In the genomic region with DNA sequence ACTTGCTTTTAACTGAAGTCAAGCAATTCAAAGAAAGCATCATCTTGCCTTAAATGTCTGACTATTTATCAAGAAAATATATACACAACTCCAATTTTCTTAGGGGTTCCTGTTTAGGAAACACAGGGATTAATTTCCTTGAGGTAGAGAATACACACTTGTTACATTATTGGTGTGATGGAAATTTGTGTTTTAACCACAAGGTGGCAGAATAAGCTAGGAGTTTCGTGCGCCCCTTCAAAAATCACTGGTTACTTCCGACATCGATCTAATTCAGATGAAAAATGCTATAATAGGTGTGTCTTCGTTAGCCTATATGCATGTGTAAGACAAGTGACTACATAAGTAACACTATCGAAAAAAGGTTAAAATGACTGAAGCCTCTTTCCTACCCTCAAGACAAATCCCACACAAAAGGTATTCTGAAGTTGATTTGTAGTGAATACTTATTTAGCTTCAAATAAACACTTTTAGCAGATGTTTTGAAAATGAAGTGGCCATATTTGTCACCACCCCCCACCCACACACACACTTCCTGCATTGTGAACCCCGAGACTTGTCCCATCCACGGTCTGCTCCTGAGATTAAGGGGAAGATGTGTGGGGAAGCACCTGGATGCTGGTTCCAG, we compare ENCODE assay signal across 8 cellular contexts.
DNase-seq lines count a peak whose midpoint lies in the region; ATAC-seq and TF ChIP-seq lines count a peak whose summit lies in the region.

No MANE protein-coding gene starts in this region.

- H3F3A ChIP-seq in Loucy (ENCODE audit: low read depth): no peaks in the 10 kb centered on the region

- H4K20me1 ChIP-seq in Loucy (ENCODE audit: insufficient read depth, low read length, poor library complexity, severe bottlenecking) (no peaks in the 10 kb centered on the region), hepatocyte (ENCODE audit: insufficient read depth, poor library complexity, severe bottlenecking) (no peaks in the 10 kb centered on the region)

- H3K4me2 ChIP-seq in Loucy (ENCODE audit: low read depth, low read length, poor library complexity, severe bottlenecking) (no peak overlapping the region), hepatocyte (peak overlapping the region; percentile 47)

- peak overlapping the region; percentile 29; the same call in 1 of the 2 replicates for H2AFZ ChIP-seq in Loucy (ENCODE audit: low read length)
- H2AFZ ChIP-seq in hepatocyte: peak overlapping the region; percentile 3

- no peaks in the 10 kb centered on the region for H3K4me1 ChIP-seq in Loucy (ENCODE audit: insufficient read depth, low read length, poor library complexity, severe bottlenecking)
- H3K4me1 ChIP-seq in hepatocyte (ENCODE audit: insufficient read depth): no peaks in the 10 kb centered on the region
- peaks cover 0 to 6% (median 0%) of the 10 kb centered on the region in 4 donors for H3K4me1 ChIP-seq in tibial nerve

- no peaks in the 10 kb centered on the region for H3K27me3 ChIP-seq in Loucy (ENCODE audit: insufficient read depth, low read length, poor library complexity, severe bottlenecking)
- H3K27me3 ChIP-seq in hepatocyte: no peaks in the 10 kb centered on the region
- H3K27me3 ChIP-seq in tibial nerve: no peaks in the 10 kb centered on the region

- peak; percentile 77 for TF ChIP-seq CTCF in Loucy (conservative IDR thresholded peaks at IDR 0.05; ENCODE audit: low read length)
- TF ChIP-seq CTCF in hepatocyte (IDR thresholded peaks at IDR 0.05; ENCODE audit: poor library complexity): peak; percentile 76
- peak; percentile 35 to 59 (median 43) for TF ChIP-seq CTCF in tibial nerve (IDR thresholded peaks at IDR 0.05)

- H3K9me2 ChIP-seq in Loucy (replicated peaks; ENCODE audit: low read depth, low read length) (no peaks in the 10 kb centered on the region), hepatocyte (replicated peaks; ENCODE audit: insufficient read depth) (no peaks in the 10 kb centered on the region)

- H3K9ac ChIP-seq in Loucy (ENCODE audit: low read depth, low read length, poor library complexity, severe bottlenecking): no peak overlapping the region

- H3K79me2 ChIP-seq in Loucy (ENCODE audit: insufficient read depth, low read length) (no peaks in the 10 kb centered on the region), hepatocyte (no peaks in the 10 kb centered on the region)

- TF ChIP-seq EP300 in tibial nerve (IDR thresholded peaks at IDR 0.05): no peak

- no peak for TF ChIP-seq POLR2A in tibial nerve (IDR thresholded peaks at IDR 0.05)

- H3K4me3 ChIP-seq in Loucy (ENCODE audit: low read length, poor library complexity, severe bottlenecking) (no peak overlapping the region), hepatocyte (no peak overlapping the region), tibial nerve (no peak overlapping the region)

- DNase-seq in EL: peak; percentile 40
- peak; percentile 16 for DNase-seq in T1000 (lab: John Stamatoyannopoulos, UW)
- peak; percentile 57 for DNase-seq in hepatocyte (ENCODE audit: low spot score)
- DNase-seq in tibial nerve (ENCODE audit: low spot score in 2 of 2): no peak
- no peak for DNase-seq in GDM1 (lab: John Stamatoyannopoulos, UW)

- no peaks in the 10 kb centered on the region for H3K9me3 ChIP-seq in Loucy (ENCODE audit: insufficient read depth, low read depth, low read length)
- H3K9me3 ChIP-seq in hepatocyte (ENCODE audit: low read depth): no peaks in the 10 kb centered on the region
- no peaks in the 10 kb centered on the region for H3K9me3 ChIP-seq in tibial nerve

- H3K27ac ChIP-seq in hepatocyte: no peak overlapping the region
- H3K27ac ChIP-seq in tibial nerve: no peak overlapping the region

- ATAC-seq in GM21529 (IDR thresholded peaks at IDR 0.05; ENCODE audit: unreplicated experiment) (peak; percentile 79), GM18870 (IDR thresholded peaks at IDR 0.05; ENCODE audit: unreplicated experiment) (no peak)

- WGBS in hepatocyte (ENCODE audit: low lambda C conversion rate, missing lambda C conversion rate): 10% methylated on average over 8 of the region's 8 CpGs
- WGBS in tibial nerve, 2 donors: 10% methylated on average over 8 of the region's 8 CpGs

- H3K36me3 ChIP-seq in Loucy (ENCODE audit: insufficient read depth, low read length) (no peaks in the 10 kb centered on the region), hepatocyte (replicated peaks; ENCODE audit: insufficient read depth, low read depth) (no peaks in the 10 kb centered on the region), tibial nerve (no peaks in the 10 kb centered on the region)

Comparison
In these comparisons a context has a peak if more than half of its experiments do, and no peak if none do; other contexts are left out.
1. DNase-seq: peak in EL (single experiment), T1000 (single experiment) and hepatocyte (single experiment); none in tibial nerve (0 of 2) and GDM1 (single experiment).
2. Peak in every context shown above with its lines, with median percentiles within 50 percentile points of each other: CTCF ChIP-seq.